Comparison of ENCODE assay signal across 8 cellular contexts in the genomic region with DNA sequence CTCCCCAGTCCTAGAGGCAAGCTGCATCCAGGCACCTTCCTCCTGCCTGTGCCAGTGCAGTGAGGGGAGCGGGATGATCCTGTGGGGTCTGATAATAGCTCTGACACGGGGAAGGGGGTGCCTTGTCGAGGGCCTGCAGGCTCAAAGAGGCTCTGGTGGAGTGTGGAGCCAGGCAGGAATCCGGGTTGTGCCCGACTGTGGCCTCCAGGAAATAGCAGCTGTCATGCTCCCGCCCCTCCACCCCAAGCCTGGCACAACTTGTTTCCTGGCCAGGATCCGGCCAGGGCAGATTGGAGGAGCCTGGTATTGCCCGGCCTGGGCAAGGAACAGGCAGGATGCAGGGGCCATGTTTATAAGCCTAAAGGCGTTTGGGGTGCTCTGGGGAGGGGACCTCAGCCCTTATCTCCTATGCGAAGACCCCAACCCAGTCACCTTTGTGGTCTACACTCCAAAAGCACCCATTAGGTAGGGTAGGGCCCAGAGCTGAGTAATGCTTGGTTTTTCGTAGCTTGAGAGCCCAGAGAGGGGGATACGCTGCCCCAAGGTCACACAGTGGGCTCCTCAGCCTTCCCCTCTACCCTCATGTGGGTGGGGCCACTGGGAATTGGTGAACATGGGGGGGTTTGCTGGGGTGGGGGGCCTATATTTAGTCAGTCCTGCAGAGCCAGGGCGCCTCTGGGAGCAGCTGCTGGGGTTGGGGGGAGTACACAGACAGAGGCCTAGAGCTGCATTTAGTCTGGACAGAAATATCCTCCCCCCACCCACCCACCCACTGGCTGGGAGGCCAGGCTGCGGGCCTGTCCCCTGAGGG. TPM values are rescaled to one million over a fixed set of nuclear protein-coding genes. Genes with fewer than 3 reads are reported as not detected.
DNase-seq lines count a peak whose midpoint lies in the region; ATAC-seq and TF ChIP-seq lines count a peak whose summit lies in the region.

No MANE protein-coding gene starts in this region.

- in situ Hi-C loops in transverse colon (cut with MboI; ENCODE audit: low pct_ligation_motif_present in 1 of 4, low pct_unique_long_range_greater_than_20kb in 1 of 4, low sequenced_read_pairs in 3 of 4): no loop called here

- peaks cover 7% of the 10 kb centered on the region; the same call in 1 of the 2 replicates for H3K36me3 ChIP-seq in BE2C
- no peaks in the 10 kb centered on the region for H3K36me3 ChIP-seq in lung (ENCODE audit: control insufficient read depth in 2 of 2, insufficient read depth in 2 of 2, low read length in 2 of 2)
- H3K36me3 ChIP-seq in transverse colon: no peaks in the 10 kb centered on the region

- no peaks in the 10 kb centered on the region for H3K9me3 Mint-ChIP-seq in activated CD4-positive, alpha-beta memory T cell treated with anti-CD3 and anti-CD28 coated beads, Interleukin-2, amount 10 ng/mL, durations not matched to agents 7 days and 5 days

- intact Hi-C loops in transverse colon (cut with DNase I; ENCODE audit: low total_unique reads): no loop called here

- no peak overlapping the region for H3K4me3 Mint-ChIP-seq in activated CD4-positive, alpha-beta memory T cell treated with anti-CD3 and anti-CD28 coated beads, Interleukin-2, amount 10 ng/mL, durations not matched to agents 7 days and 5 days

- DNase-seq in BE2C (peak; percentile 67), LNCaP clone FGC (ENCODE audit: low read depth) (peak; percentile 70), cerebellar nuclear complex (lab: John Stamatoyannopoulos, UW) (peak; percentile 81 to 86), lung (ENCODE audit: low spot score) (peak; percentile 85), transverse colon (peak; percentile 82)
- no peak for DNase-seq in activated T-cell treated with anti-CD3 and anti-CD28 coated beads, Interleukin-2, amount 50 U/mL, for 1 hour
- DNase-seq in activated CD4-positive, alpha-beta T cell treated with anti-CD3 and anti-CD28 coated beads for 48 hours: no peak
- DNase-seq in activated CD4-positive, alpha-beta memory T cell treated with anti-CD3 and anti-CD28 coated beads, Interleukin-2, amount 10 ng/mL, durations not matched to agents 7 days and 5 days: no peak

- H3K4me3 ChIP-seq in BE2C (ENCODE audit: low read depth, low read length): peak overlapping the region; percentile 22
- peak overlapping the region; percentile 34 for H3K4me3 ChIP-seq in LNCaP clone FGC (ENCODE audit: low read depth, low read length)
- no peak overlapping the region for H3K4me3 ChIP-seq in lung
- peak overlapping the region in 2 of 4 donors; percentile 8 to 18 for H3K4me3 ChIP-seq in transverse colon

- ATAC-seq in lung (ENCODE audit: insufficient read depth, low FRiP score): peak; percentile 48

- TF ChIP-seq CTCF in BE2C (IDR thresholded peaks at IDR 0.05; ENCODE audit: low read depth, low read length) (no peak), LNCaP clone FGC (IDR thresholded peaks at IDR 0.05; ENCODE audit: control insufficient read depth, extremely low read depth, insufficient read depth) (no peak), lung (IDR thresholded peaks at IDR 0.05; ENCODE audit: control extremely low read depth, extremely low read depth) (no peak), transverse colon (IDR thresholded peaks at IDR 0.05) (peak in 1 of 5 experiments; percentile 12)

- H3K9me3 ChIP-seq in BE2C (no peaks in the 10 kb centered on the region), lung (ENCODE audit: control insufficient read depth in 2 of 2, insufficient read depth in 1 of 2, low read length in 1 of 2) (no peaks in the 10 kb centered on the region), transverse colon (no peaks in the 10 kb centered on the region)

- H3K27me3 ChIP-seq in BE2C (no peaks in the 10 kb centered on the region), lung (ENCODE audit: control insufficient read depth, insufficient read depth) (no peaks in the 10 kb centered on the region), transverse colon (no peaks in the 10 kb centered on the region)

- peak; percentile 54 for TF ChIP-seq POLR2A in transverse colon (IDR thresholded peaks at IDR 0.05)

- WGBS in lung, 2 donors: 27 to 31% methylated on average over 14 of the region's 14 CpGs
- 48% methylated on average over 7 of the region's 14 CpGs; no CpG with 5 or more reads in 1 of the 2 donors for WGBS in transverse colon (ENCODE audit: low coverage in 1 of 2), 2 donors

- peaks cover 2% of the 10 kb centered on the region for H3K4me1 Mint-ChIP-seq in activated CD4-positive, alpha-beta memory T cell treated with anti-CD3 and anti-CD28 coated beads, Interleukin-2, amount 10 ng/mL, durations not matched to agents 7 days and 5 days

- H3K27ac Mint-ChIP-seq in activated CD4-positive, alpha-beta memory T cell treated with anti-CD3 and anti-CD28 coated beads, Interleukin-2, amount 10 ng/mL, durations not matched to agents 7 days and 5 days: no peak overlapping the region

- H3K4me1 ChIP-seq in BE2C: peaks cover 54% of the 10 kb centered on the region
- peaks cover 24 to 62% of the 10 kb centered on the region in 2 donors for H3K4me1 ChIP-seq in lung (ENCODE audit: control insufficient read depth in 2 of 2, insufficient read depth in 2 of 2, low read length in 2 of 2)
- peaks cover 52 to 67% (median 64%) of the 10 kb centered on the region in 4 donors for H3K4me1 ChIP-seq in transverse colon

- POLR2A ChIA-PET in activated CD4-positive, alpha-beta memory T cell treated with anti-CD3 and anti-CD28 coated beads, Interleukin-2, amount 10 ng/mL, durations not matched to agents 7 days and 5 days (lab: Charles Lee): interaction anchor here (2.1 kb wide), 1 partner anchor 16 kb away, joined by 5 read pairs; no protein-coding TSS in a partner anchor

- H3K27me3 Mint-ChIP-seq in activated CD4-positive, alpha-beta memory T cell treated with anti-CD3 and anti-CD28 coated beads, Interleukin-2, amount 10 ng/mL, durations not matched to agents 7 days and 5 days: no peaks in the 10 kb centered on the region

- H3K27ac ChIP-seq in lung (ENCODE audit: low read depth in 1 of 2, low read length in 1 of 2) (peak overlapping the region; percentile 88), transverse colon (peak overlapping the region; percentile 84 to 96 (median 90))

- no peaks in the 10 kb centered on the region for H3K36me3 Mint-ChIP-seq in activated CD4-positive, alpha-beta memory T cell treated with anti-CD3 and anti-CD28 coated beads, Interleukin-2, amount 10 ng/mL, durations not matched to agents 7 days and 5 days (ENCODE audit: low read depth)

- CTCF ChIA-PET in activated CD4-positive, alpha-beta memory T cell treated with anti-CD3 and anti-CD28 coated beads, Interleukin-2, amount 10 ng/mL, durations not matched to agents 7 days and 5 days (lab: Charles Lee): interaction anchor here (1.4 kb wide), 1 partner anchor 30 kb away, joined by 5 read pairs; no protein-coding TSS in a partner anchor

- no peak for TF ChIP-seq EP300 in transverse colon (IDR thresholded peaks at IDR 0.05; ENCODE audit: low read depth)

RNA-seq across cellular contexts. Expression of a gene that starts 12.2 kb away (rescaled TPM):
- polyA plus RNA-seq in BE2C (2012; ENCODE audit: insufficient read depth, insufficient read length, low read depth): 263 TPM
- 10 to 100 TPM; 26.5 to 39.8 TPM for total RNA-seq in lung
- 10 to 100 TPM; 20.7 to 23.5 TPM for polyA plus RNA-seq in lung
- total RNA-seq in transverse colon: 10 to 100 TPM; 26.5 to 50.7 (median 36.2) TPM
- total RNA-seq in activated CD4-positive, alpha-beta memory T cell treated with anti-CD3 and anti-CD28 coated beads, Interleukin-2, amount 10 ng/mL, durations not matched to agents 7 days and 5 days: 1 to 10 TPM; 1.4 to 1.7 TPM

Comparison
In these comparisons a context has a peak if more than half of its experiments do, and no peak if none do; other contexts are left out.
1. DNase-seq: peak in BE2C (single experiment), LNCaP clone FGC (single experiment), cerebellar nuclear complex (2 of 2), lung (single experiment) and transverse colon (single experiment); none in activated T-cell treated with anti-CD3 and anti-CD28 coated beads, Interleukin-2, amount 50 U/mL, for 1 hour (single experiment), activated CD4-positive, alpha-beta T cell treated with anti-CD3 and anti-CD28 coated beads for 48 hours (single experiment) and activated CD4-positive, alpha-beta memory T cell treated with anti-CD3 and anti-CD28 coated beads, Interleukin-2, amount 10 ng/mL, durations not matched to agents 7 days and 5 days (single experiment).
2. RNA of a gene that starts 12.2 kb away (total RNA-seq): 26.5 to 39.8 TPM in lung and 26.5 to 50.7 TPM in transverse colon; 1.4 to 1.7 TPM in activated CD4-positive, alpha-beta memory T cell treated with anti-CD3 and anti-CD28 coated beads, Interleukin-2, amount 10 ng/mL, durations not matched to agents 7 days and 5 days; every median in the first group is over 10 times any median in the second.